ENCODE assay signal across 9 cellular contexts in genomic region chr4:140096921-140097320, GRCh38. TPM values are rescaled to one million over a fixed set of nuclear protein-coding genes. Genes with fewer than 3 reads are reported as not detected.
DNase-seq lines count a peak whose midpoint lies in the region; ATAC-seq and TF ChIP-seq lines count a peak whose summit lies in the region.
"Had no signal": no experiment of that assay in that cellular context is flagged by ENCODE, and none has a peak within 500 bp of the region (broad histone marks: within the 10 kb centered on the region; RNA-seq: fewer than 3 reads in every experiment).

No MANE protein-coding gene starts in this region.

- no peaks in the 10 kb centered on the region for H3K9me3 Mint-ChIP-seq in activated T-cell treated with anti-CD3 and anti-CD28 coated beads, Interleukin-2, amount 50 U/mL, for 72 hours
- no peaks in the 10 kb centered on the region for H3K9me3 Mint-ChIP-seq in activated T-helper 2 cell treated with anti-CD3 and anti-CD28 coated beads, Interferon-gamma antibody, Interleukin-2, Interleukin-4, amounts not matched to agents 10 μg/mL and 5 μg/mL and 100 μg/mL, durations not matched to agents 14 hours and 24 hours and 36 hours

- H3K27ac ChIP-seq in hepatocyte (peak overlapping the region; percentile 86), tibial nerve (peak overlapping the region in 3 of 4 donors; percentile 9 to 84 (median 82))
- H3K27ac ChIP-seq: KMS-11 had no signal

- H3K4me3 ChIP-seq in hepatocyte (no peak overlapping the region), tibial nerve (no peak overlapping the region)

- H3K4me3 Mint-ChIP-seq in activated T-cell treated with anti-CD3 and anti-CD28 coated beads, Interleukin-2, amount 50 U/mL, for 72 hours = peak overlapping the region; percentile 86 to 92
- H3K4me3 Mint-ChIP-seq in activated T-helper 2 cell treated with anti-CD3 and anti-CD28 coated beads, Interferon-gamma antibody, Interleukin-2, Interleukin-4, amounts not matched to agents 10 μg/mL and 5 μg/mL and 100 μg/mL, durations not matched to agents 14 hours and 24 hours and 36 hours (ENCODE audit: low read depth) = no peak overlapping the region

- no peak for ATAC-seq in activated T-cell treated with anti-CD3 and anti-CD28 coated beads, Interleukin-2, amount 50 U/mL, for 72 hours (replicated peaks in 1 of 2)

- H3K9me3 ChIP-seq in hepatocyte (ENCODE audit: low read depth) (no peaks in the 10 kb centered on the region), tibial nerve (no peaks in the 10 kb centered on the region)

- no peak overlapping the region for H2AFZ ChIP-seq in hepatocyte

- intact Hi-C loops in activated T-helper 2 cell treated with anti-CD3 and anti-CD28 coated beads, Interferon-gamma antibody, Interleukin-2, Interleukin-4, amounts not matched to agents 10 μg/mL and 5 μg/mL and 100 μg/mL, durations not matched to agents 14 hours and 24 hours and 36 hours (cut with micrococcal nuclease) = loop anchor here (1.0 to 10.0 kb wide), 5 partner anchors 24 to 642 kb away; partner anchors contain the start of gene RAB33B

- H3K27ac Mint-ChIP-seq in activated T-cell treated with anti-CD3 and anti-CD28 coated beads, Interleukin-2, amount 50 U/mL, for 72 hours = peak overlapping the region; percentile 98
- H3K27ac Mint-ChIP-seq in activated T-helper 2 cell treated with anti-CD3 and anti-CD28 coated beads, Interferon-gamma antibody, Interleukin-2, Interleukin-4, amounts not matched to agents 10 μg/mL and 5 μg/mL and 100 μg/mL, durations not matched to agents 14 hours and 24 hours and 36 hours = peak overlapping the region; percentile 99

- peaks cover 0 to 3% of the 10 kb centered on the region in 2 donors for H3K36me3 Mint-ChIP-seq in activated T-cell treated with anti-CD3 and anti-CD28 coated beads, Interleukin-2, amount 50 U/mL, for 72 hours (ENCODE audit: insufficient read depth in 2 of 2)
- no peaks in the 10 kb centered on the region for H3K36me3 Mint-ChIP-seq in activated T-helper 2 cell treated with anti-CD3 and anti-CD28 coated beads, Interferon-gamma antibody, Interleukin-2, Interleukin-4, amounts not matched to agents 10 μg/mL and 5 μg/mL and 100 μg/mL, durations not matched to agents 14 hours and 24 hours and 36 hours (ENCODE audit: low read depth)

- peaks cover 85% of the 10 kb centered on the region for H3K4me1 Mint-ChIP-seq in activated T-cell treated with anti-CD3 and anti-CD28 coated beads, Interleukin-2, amount 50 U/mL, for 72 hours (ENCODE audit: low read depth)
- peaks cover 81% of the 10 kb centered on the region for H3K4me1 Mint-ChIP-seq in activated T-helper 2 cell treated with anti-CD3 and anti-CD28 coated beads, Interferon-gamma antibody, Interleukin-2, Interleukin-4, amounts not matched to agents 10 μg/mL and 5 μg/mL and 100 μg/mL, durations not matched to agents 14 hours and 24 hours and 36 hours (ENCODE audit: low read depth)

- H3K9me2 ChIP-seq in hepatocyte (replicated peaks; ENCODE audit: insufficient read depth) = no peaks in the 10 kb centered on the region

- H3K4me2 ChIP-seq in hepatocyte = peak overlapping the region; percentile 7
- H3K4me2 ChIP-seq: KMS-11 had no signal

- peaks cover 60% of the 10 kb centered on the region for H3K79me2 ChIP-seq in hepatocyte

- H3K4me1 ChIP-seq in hepatocyte (ENCODE audit: insufficient read depth) (peaks cover 67% of the 10 kb centered on the region), tibial nerve (peaks cover 0 to 87% (median 51%) of the 10 kb centered on the region in 4 donors)

- no peak for TF ChIP-seq EP300 in tibial nerve (IDR thresholded peaks at IDR 0.05)

- TF ChIP-seq POLR2A in tibial nerve (IDR thresholded peaks at IDR 0.05) = no peak

- H3K36me3 ChIP-seq in hepatocyte (replicated peaks; ENCODE audit: insufficient read depth, low read depth) = no peaks in the 10 kb centered on the region
- no peaks in the 10 kb centered on the region for H3K36me3 ChIP-seq in tibial nerve

- 42% methylated on average over 2 of the region's 2 CpGs for WGBS in hepatocyte (ENCODE audit: low lambda C conversion rate, missing lambda C conversion rate)
- 39 to 40% methylated on average over 2 of the region's 2 CpGs for WGBS in tibial nerve, 2 donors

- no peak for DNase-seq in activated T-cell treated with anti-CD3 and anti-CD28 coated beads, Interleukin-2, amount 50 U/mL, for 72 hours
- DNase-seq in activated T-cell treated with anti-CD3 and anti-CD28 coated beads, Interleukin-2, amount 50 U/mL, for 1 hour = no peak
- DNase-seq in activated T-helper 2 cell treated with anti-CD3 and anti-CD28 coated beads, Interferon-gamma antibody, Interleukin-2, Interleukin-4, amounts not matched to agents 10 μg/mL and 5 μg/mL and 100 μg/mL, durations not matched to agents 14 hours and 24 hours and 36 hours (ENCODE audit: low spot score) = no peak
- DNase-seq in hepatocyte (ENCODE audit: low spot score) (no peak), tibial nerve (ENCODE audit: low spot score in 2 of 2) (no peak), AG20443 (ENCODE audit: low spot score) (no peak), cerebellar nuclear complex (lab: John Stamatoyannopoulos, UW) (no peak)
- no peak for DNase-seq in stimulated activated CD4-positive, alpha-beta T cell treated with anti-CD3 and anti-CD28 coated beads, Interleukin-4, amount 100 ng/mL, for 24 hours

- no peak for TF ChIP-seq CTCF in hepatocyte (IDR thresholded peaks at IDR 0.05; ENCODE audit: poor library complexity)
- TF ChIP-seq CTCF in tibial nerve (IDR thresholded peaks at IDR 0.05) = no peak

- no peaks in the 10 kb centered on the region for H3K27me3 ChIP-seq in hepatocyte
- H3K27me3 ChIP-seq in tibial nerve = no peaks in the 10 kb centered on the region

- H3K27me3 Mint-ChIP-seq in activated T-cell treated with anti-CD3 and anti-CD28 coated beads, Interleukin-2, amount 50 U/mL, for 72 hours (ENCODE audit: low read depth) = no peaks in the 10 kb centered on the region
- no peaks in the 10 kb centered on the region for H3K27me3 Mint-ChIP-seq in activated T-helper 2 cell treated with anti-CD3 and anti-CD28 coated beads, Interferon-gamma antibody, Interleukin-2, Interleukin-4, amounts not matched to agents 10 μg/mL and 5 μg/mL and 100 μg/mL, durations not matched to agents 14 hours and 24 hours and 36 hours (ENCODE audit: low read depth)

- H4K20me1 ChIP-seq in hepatocyte (ENCODE audit: insufficient read depth, poor library complexity, severe bottlenecking) = no peaks in the 10 kb centered on the region

RNA-seq across cellular contexts. Expression of gene MAML3, which starts 57.1 kb away (rescaled TPM):
- total RNA-seq in activated T-cell treated with anti-CD3 and anti-CD28 coated beads, Interleukin-2, amount 50 U/mL, for 72 hours = 1 to 10 TPM; 5.3 to 5.5 TPM
- total RNA-seq in activated T-helper 2 cell treated with anti-CD3 and anti-CD28 coated beads, Interferon-gamma antibody, Interleukin-2, Interleukin-4, amounts not matched to agents 10 μg/mL and 5 μg/mL and 100 μg/mL, durations not matched to agents 14 hours and 24 hours and 36 hours = 3.0 and 3.3 TPM in 2 replicates
- total RNA-seq in hepatocyte (8.7 and 11.2 TPM in 2 replicates), tibial nerve (10 to 100 TPM in 1 of 4 donors, 1 to 10 TPM in 3; 8.6 to 10.5 (median 9.4) TPM)
- polyA plus RNA-seq in hepatocyte = 4.1 TPM in 2 replicates
